8 cellular contexts compared by ENCODE assay signal in the genomic region with DNA sequence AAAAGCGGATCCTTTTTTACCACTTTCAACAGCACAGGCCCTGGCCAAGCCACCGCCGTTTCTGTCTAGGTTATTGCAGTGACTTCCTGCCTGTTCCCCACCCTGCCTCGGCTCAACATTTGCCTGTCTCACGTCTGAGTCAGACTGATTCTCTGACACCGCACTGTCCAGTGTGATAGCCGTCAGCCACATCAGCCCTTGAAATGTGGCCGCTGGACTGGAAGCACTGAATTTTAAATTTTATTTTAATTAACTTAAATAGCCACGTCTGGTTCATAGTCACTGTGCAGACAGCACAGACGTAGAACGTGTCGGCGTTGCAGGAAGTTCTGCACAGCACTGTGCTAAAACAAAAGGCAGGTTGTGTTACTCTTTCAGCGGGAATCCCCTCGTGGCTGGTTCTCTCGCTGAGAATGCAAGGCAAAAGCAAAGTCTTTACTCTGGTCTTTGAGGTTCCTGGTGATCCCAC. TPM values are rescaled to one million over a fixed set of nuclear protein-coding genes. Genes with fewer than 3 reads are reported as not detected.
DNase-seq lines count a peak whose midpoint lies in the region; ATAC-seq and TF ChIP-seq lines count a peak whose summit lies in the region.

No MANE protein-coding gene starts in this region.

- H3K9me3 Mint-ChIP-seq in activated CD4-positive, alpha-beta T cell treated with anti-CD3 and anti-CD28 coated beads, Interleukin-2, amount 10 ng/mL, durations not matched to agents 7 days and 5 days: no peaks in the 10 kb centered on the region

- ATAC-seq in HG02588 (IDR thresholded peaks at IDR 0.05; ENCODE audit: unreplicated experiment): peak; percentile 63
- ATAC-seq in esophagus mucosa: peak; percentile 44
- ATAC-seq in omental fat pad (ENCODE audit: low FRiP score): no peak

- TF ChIP-seq CTCF in omental fat pad (IDR thresholded peaks at IDR 0.05): no peak

- CTCF ChIA-PET in activated CD4-positive, alpha-beta T cell treated with anti-CD3 and anti-CD28 coated beads, Interleukin-2, amount 10 ng/mL, durations not matched to agents 7 days and 5 days (lab: Charles Lee): no interaction called here

- peak overlapping the region; percentile 92 for H3K27ac Mint-ChIP-seq in activated CD4-positive, alpha-beta T cell treated with anti-CD3 and anti-CD28 coated beads, Interleukin-2, amount 10 ng/mL, durations not matched to agents 7 days and 5 days

- POLR2A ChIA-PET in activated CD4-positive, alpha-beta T cell treated with anti-CD3 and anti-CD28 coated beads, Interleukin-2, amount 10 ng/mL, durations not matched to agents 7 days and 5 days (lab: Charles Lee): no interaction called here

- H3K4me3 Mint-ChIP-seq in activated CD4-positive, alpha-beta T cell treated with anti-CD3 and anti-CD28 coated beads, Interleukin-2, amount 10 ng/mL, durations not matched to agents 7 days and 5 days: peak overlapping the region; percentile 33

- H3K4me1 Mint-ChIP-seq in activated CD4-positive, alpha-beta T cell treated with anti-CD3 and anti-CD28 coated beads, Interleukin-2, amount 10 ng/mL, durations not matched to agents 7 days and 5 days: peaks cover 63% of the 10 kb centered on the region

- peak; percentile 76 for DNase-seq in activated CD4-positive, alpha-beta T cell treated with anti-CD3 and anti-CD28 coated beads, Interleukin-2, amount 10 ng/mL, durations not matched to agents 7 days and 5 days
- DNase-seq in stimulated activated CD8-positive, alpha-beta memory T cell treated with anti-CD3 and anti-CD28 coated beads, Interleukin-15, amount 100 ng/mL, for 24 hours (ENCODE audit: low read depth): peak; percentile 26
- DNase-seq in KG1 (lab: John Stamatoyannopoulos, UW) (no peak), NCI-H187 treated with DMSO at 0.1 percent for 48 hours (lab: John Stamatoyannopoulos, UW) (no peak), omental fat pad (ENCODE audit: low spot score) (no peak), DMS53 treated with DMSO at 0.1 percent for 48 hours (lab: John Stamatoyannopoulos, UW; ENCODE audit: unreplicated experiment) (no peak)

- peaks cover 61% of the 10 kb centered on the region for H3K36me3 Mint-ChIP-seq in activated CD4-positive, alpha-beta T cell treated with anti-CD3 and anti-CD28 coated beads, Interleukin-2, amount 10 ng/mL, durations not matched to agents 7 days and 5 days (ENCODE audit: low read depth)

- H3K27me3 Mint-ChIP-seq in activated CD4-positive, alpha-beta T cell treated with anti-CD3 and anti-CD28 coated beads, Interleukin-2, amount 10 ng/mL, durations not matched to agents 7 days and 5 days: no peaks in the 10 kb centered on the region

RNA-seq across cellular contexts. Expression of gene ADSL, which starts 56.3 kb away (rescaled TPM):
- 100 to 1,000 TPM; 124 to 130 TPM for total RNA-seq in activated CD4-positive, alpha-beta T cell treated with anti-CD3 and anti-CD28 coated beads, Interleukin-2, amount 10 ng/mL, durations not matched to agents 7 days and 5 days
- total RNA-seq in esophagus mucosa (28.2 TPM), omental fat pad (100 to 1,000 TPM in 1 of 4 donors, 10 to 100 TPM in 3; 74.6 to 106 (median 85.8) TPM)

Comparison
In these comparisons a context has a peak if more than half of its experiments do, and no peak if none do; other contexts are left out.
1. DNase-seq: peak in activated CD4-positive, alpha-beta T cell treated with anti-CD3 and anti-CD28 coated beads, Interleukin-2, amount 10 ng/mL, durations not matched to agents 7 days and 5 days (single experiment) and stimulated activated CD8-positive, alpha-beta memory T cell treated with anti-CD3 and anti-CD28 coated beads, Interleukin-15, amount 100 ng/mL, for 24 hours (single experiment); none in KG1 (single experiment), NCI-H187 treated with DMSO at 0.1 percent for 48 hours (single experiment), omental fat pad (single experiment) and DMS53 treated with DMSO at 0.1 percent for 48 hours (single experiment).